18 cellular contexts compared by ENCODE assay signal in genomic region chr4:58113083-58113482, GRCh38.
"Had no signal": no experiment of that assay in that cellular context is flagged by ENCODE, and none has a peak within 500 bp of the region (broad histone marks: within the 10 kb centered on the region; RNA-seq: fewer than 3 reads in every experiment).

No MANE protein-coding gene starts in this region.

- H2AFZ ChIP-seq: parathyroid adenoma had no signal

- H3K36me3 ChIP-seq: colonic mucosa, esophagus muscularis mucosa, left ventricle myocardium inferior, sigmoid colon, spleen, stomach, upper lobe of right lung had no signal

- H3K9me3 ChIP-seq: colonic mucosa, esophagus muscularis mucosa, left ventricle myocardium inferior, sigmoid colon, spleen, stomach, testis, upper lobe of right lung had no signal

- H3K27ac ChIP-seq: colonic mucosa, esophagus muscularis mucosa, left ventricle myocardium inferior, parathyroid adenoma, sigmoid colon, spleen, stomach, testis, upper lobe of right lung, VCaP had no signal

- DNase-seq: activated CD4-positive, alpha-beta T cell treated with anti-CD3 and anti-CD28 coated beads for 36 hours; activated CD8-positive, alpha-beta T cell treated with anti-CD3 and anti-CD28 coated beads for 36 hours; activated naive CD8-positive, alpha-beta T cell treated with anti-CD3 and anti-CD28 coated beads, Interleukin-2, amount 10 ng/mL, durations not matched to agents 7 days and 5 days; central memory CD4-positive, alpha-beta T cell; colonic mucosa; hippocampal formation; kidney; left ventricle myocardium inferior; naive B cell; sigmoid colon; spleen; stomach; T1000; testis; upper lobe of right lung had no signal

- H3K4me3 ChIP-seq: colonic mucosa, esophagus muscularis mucosa, left ventricle myocardium inferior, sigmoid colon, spleen, stomach, testis, upper lobe of right lung had no signal

- ATAC-seq: activated CD4-positive, alpha-beta T cell treated with anti-CD3 and anti-CD28 coated beads for 36 hours; activated CD8-positive, alpha-beta T cell treated with anti-CD3 and anti-CD28 coated beads for 36 hours; upper lobe of right lung had no signal

- H3K79me2 ChIP-seq: parathyroid adenoma had no signal

- H3K27me3 ChIP-seq: colonic mucosa, esophagus muscularis mucosa, sigmoid colon, spleen, stomach, testis, upper lobe of right lung had no signal

- H3K9ac ChIP-seq: parathyroid adenoma had no signal
